In genomic region chr4:84596826-84597225, GRCh38 we compare ENCODE assay signal across 11 cellular contexts. TPM values are rescaled to one million over a fixed set of nuclear protein-coding genes. Genes with fewer than 3 reads are reported as not detected.
DNase-seq lines count a peak whose midpoint lies in the region; ATAC-seq and TF ChIP-seq lines count a peak whose summit lies in the region.
"Had no signal": no experiment of that assay in that cellular context is flagged by ENCODE, and none has a peak within 500 bp of the region (broad histone marks: within the 10 kb centered on the region; RNA-seq: fewer than 3 reads in every experiment).

No MANE protein-coding gene starts in this region.

- H3K4me1 Mint-ChIP-seq in activated CD4-positive, alpha-beta T cell treated with anti-CD3 and anti-CD28 coated beads, Interleukin-2, amount 10 ng/mL, durations not matched to agents 24 days and 14 days: peaks cover 2% of the 10 kb centered on the region
- H3K4me1 Mint-ChIP-seq in activated T-helper 17 cell treated with anti-CD3 and anti-CD28 coated beads, Interleukin-2, amount 50 U/mL, for 72 hours: no peaks in the 10 kb centered on the region
- H3K4me1 Mint-ChIP-seq in neural progenitor cell (peaks cover 3% of the 10 kb centered on the region), nephron progenitor cell (peaks cover 5% of the 10 kb centered on the region)
- H3K4me1 Mint-ChIP-seq in CD4-positive, alpha-beta memory T cell: no peaks in the 10 kb centered on the region
- H3K4me1 Mint-ChIP-seq: brain had no signal

- TF ChIP-seq CTCF in neural progenitor cell (IDR thresholded peaks at IDR 0.05): no peak
- TF ChIP-seq CTCF in nephron progenitor cell (IDR thresholded peaks at IDR 0.05): no peak

- CTCF ChIA-PET in CD4-positive, alpha-beta memory T cell (lab: Charles Lee; ENCODE audit: partially characterized antibody): no interaction called here

- H3K4me1 ChIP-seq in neural progenitor cell: no peaks in the 10 kb centered on the region
- no peaks in the 10 kb centered on the region for H3K4me1 ChIP-seq in CD4-positive, alpha-beta memory T cell (ENCODE audit: insufficient read depth, low read length)

- H3K9me3 ChIP-seq in neural progenitor cell (ENCODE audit: low read depth): no peaks in the 10 kb centered on the region
- no peaks in the 10 kb centered on the region for H3K9me3 ChIP-seq in CD4-positive, alpha-beta memory T cell (ENCODE audit: control insufficient read depth in 1 of 2, low read length in 2 of 2)

- no peaks in the 10 kb centered on the region for H4K20me1 ChIP-seq in neural progenitor cell (ENCODE audit: low read depth)

- H3K79me2 ChIP-seq in neural progenitor cell (ENCODE audit: low read depth): no peaks in the 10 kb centered on the region

- H3K9ac ChIP-seq in neural progenitor cell: no peak overlapping the region

- no peaks in the 10 kb centered on the region for H3K36me3 Mint-ChIP-seq in activated CD4-positive, alpha-beta T cell treated with anti-CD3 and anti-CD28 coated beads, Interleukin-2, amount 10 ng/mL, durations not matched to agents 24 days and 14 days (ENCODE audit: low read depth)
- no peaks in the 10 kb centered on the region for H3K36me3 Mint-ChIP-seq in activated T-helper 17 cell treated with anti-CD3 and anti-CD28 coated beads, Interleukin-2, amount 50 U/mL, for 72 hours (ENCODE audit: low read depth)
- H3K36me3 Mint-ChIP-seq in neural progenitor cell (peaks cover 2% of the 10 kb centered on the region), nephron progenitor cell (ENCODE audit: low read depth) (no peaks in the 10 kb centered on the region)
- H3K36me3 Mint-ChIP-seq in CD4-positive, alpha-beta memory T cell: no peaks in the 10 kb centered on the region
- H3K36me3 Mint-ChIP-seq: brain had no signal

- H2AFZ ChIP-seq in neural progenitor cell (replicated peaks): no peak overlapping the region

- H3F3A ChIP-seq in neural progenitor cell (ENCODE audit: low read depth): no peaks in the 10 kb centered on the region

- no peak overlapping the region for H3K4me3 ChIP-seq in neural progenitor cell
- H3K4me3 ChIP-seq in CD4-positive, alpha-beta memory T cell (ENCODE audit: low read length in 2 of 2): no peak overlapping the region

- intact Hi-C loops in activated CD4-positive, alpha-beta T cell treated with anti-CD3 and anti-CD28 coated beads, Interleukin-2, amount 10 ng/mL, durations not matched to agents 24 days and 14 days (cut with micrococcal nuclease): no loop called here
- intact Hi-C loops in CD4-positive, alpha-beta memory T cell (cut with micrococcal nuclease): no loop called here

- H3K27me3 Mint-ChIP-seq in activated CD4-positive, alpha-beta T cell treated with anti-CD3 and anti-CD28 coated beads, Interleukin-2, amount 10 ng/mL, durations not matched to agents 24 days and 14 days: no peaks in the 10 kb centered on the region
- H3K27me3 Mint-ChIP-seq in activated T-helper 17 cell treated with anti-CD3 and anti-CD28 coated beads, Interleukin-2, amount 50 U/mL, for 72 hours: no peaks in the 10 kb centered on the region
- H3K27me3 Mint-ChIP-seq in neural progenitor cell (ENCODE audit: insufficient read depth, low read depth) (no peaks in the 10 kb centered on the region), nephron progenitor cell (ENCODE audit: low read depth, poor library complexity) (no peaks in the 10 kb centered on the region)
- H3K27me3 Mint-ChIP-seq in CD4-positive, alpha-beta memory T cell: peaks cover 0 to 2% of the 10 kb centered on the region in 2 donors

- ATAC-seq in activated T-helper 17 cell treated with anti-CD3 and anti-CD28 coated beads, Interleukin-2, amount 50 U/mL, for 72 hours (replicated peaks): peak; percentile 47

- no peaks in the 10 kb centered on the region for H3K9me3 Mint-ChIP-seq in activated CD4-positive, alpha-beta T cell treated with anti-CD3 and anti-CD28 coated beads, Interleukin-2, amount 10 ng/mL, durations not matched to agents 24 days and 14 days
- no peaks in the 10 kb centered on the region for H3K9me3 Mint-ChIP-seq in activated T-helper 17 cell treated with anti-CD3 and anti-CD28 coated beads, Interleukin-2, amount 50 U/mL, for 72 hours
- H3K9me3 Mint-ChIP-seq in neural progenitor cell (peaks cover 2% of the 10 kb centered on the region), nephron progenitor cell (no peaks in the 10 kb centered on the region)
- H3K9me3 Mint-ChIP-seq in CD4-positive, alpha-beta memory T cell: peaks cover 0 to 4% (median 0%) of the 10 kb centered on the region in 8 donors
- H3K9me3 Mint-ChIP-seq: brain had no signal

- POLR2A ChIA-PET in CD4-positive, alpha-beta memory T cell (lab: Charles Lee; ENCODE audit: partially characterized antibody): no interaction called here

- H3K27me3 ChIP-seq in neural progenitor cell: no peaks in the 10 kb centered on the region
- no peaks in the 10 kb centered on the region for H3K27me3 ChIP-seq in CD4-positive, alpha-beta memory T cell (ENCODE audit: insufficient read depth, low read length)

- H3K27ac ChIP-seq in neural progenitor cell: no peak overlapping the region
- no peak overlapping the region for H3K27ac ChIP-seq in CD4-positive, alpha-beta memory T cell (ENCODE audit: low read depth, low read length)

- no peak overlapping the region for H3K4me3 Mint-ChIP-seq in activated CD4-positive, alpha-beta T cell treated with anti-CD3 and anti-CD28 coated beads, Interleukin-2, amount 10 ng/mL, durations not matched to agents 24 days and 14 days
- no peak overlapping the region for H3K4me3 Mint-ChIP-seq in activated T-helper 17 cell treated with anti-CD3 and anti-CD28 coated beads, Interleukin-2, amount 50 U/mL, for 72 hours
- no peak overlapping the region for H3K4me3 Mint-ChIP-seq in neural progenitor cell
- no peak overlapping the region for H3K4me3 Mint-ChIP-seq in nephron progenitor cell
- no peak overlapping the region for H3K4me3 Mint-ChIP-seq in CD4-positive, alpha-beta memory T cell
- H3K4me3 Mint-ChIP-seq: brain had no signal

- no peaks in the 10 kb centered on the region for H3K36me3 ChIP-seq in neural progenitor cell
- no peaks in the 10 kb centered on the region for H3K36me3 ChIP-seq in CD4-positive, alpha-beta memory T cell (ENCODE audit: insufficient read depth, low read length)

- peak; percentile 8 for DNase-seq in activated CD4-positive, alpha-beta T cell treated with anti-CD3 and anti-CD28 coated beads for 48 hours
- no peak for DNase-seq in activated CD4-positive, alpha-beta T cell treated with anti-CD3 and anti-CD28 coated beads, Interleukin-2, amount 10 ng/mL, durations not matched to agents 24 days and 14 days
- DNase-seq in NAMALWA (ENCODE audit: low spot score): peak; percentile 21
- no peak for DNase-seq in neural progenitor cell (ENCODE audit: low spot score)
- DNase-seq in nephron progenitor cell: no peak
- DNase-seq in DMS153 treated with DMSO at 0.1 percent for 48 hours (lab: John Stamatoyannopoulos, UW; ENCODE audit: unreplicated experiment): no peak
- DNase-seq in CD4-positive, alpha-beta memory T cell: no peak
- DNase-seq: stimulated activated CD4-positive, alpha-beta T cell treated with anti-CD3 and anti-CD28 coated beads, Interleukin-12 subunit alpha, Interleukin-12 subunit beta, amount 100 ng/mL, for 4 hours had no signal

- no peak overlapping the region for H3K27ac Mint-ChIP-seq in activated CD4-positive, alpha-beta T cell treated with anti-CD3 and anti-CD28 coated beads, Interleukin-2, amount 10 ng/mL, durations not matched to agents 24 days and 14 days
- H3K27ac Mint-ChIP-seq in activated T-helper 17 cell treated with anti-CD3 and anti-CD28 coated beads, Interleukin-2, amount 50 U/mL, for 72 hours: no peak overlapping the region
- H3K27ac Mint-ChIP-seq in neural progenitor cell (peak overlapping the region; percentile 22), nephron progenitor cell (no peak overlapping the region)
- peak overlapping the region in 1 of 7 donors; percentile 43 for H3K27ac Mint-ChIP-seq in CD4-positive, alpha-beta memory T cell
- H3K27ac Mint-ChIP-seq: brain had no signal

- H3K4me2 ChIP-seq in neural progenitor cell: no peak overlapping the region

RNA-seq across cellular contexts. Expression of gene CDS1, which starts 13.9 kb away (rescaled TPM):
- not detected in 2 replicates for total RNA-seq in activated CD4-positive, alpha-beta T cell treated with anti-CD3 and anti-CD28 coated beads, Interleukin-2, amount 10 ng/mL, durations not matched to agents 24 days and 14 days
- total RNA-seq in activated T-helper 17 cell treated with anti-CD3 and anti-CD28 coated beads, Interleukin-2, amount 50 U/mL, for 72 hours: under 1 TPM; 0.15 to 0.16 TPM
- 2.8 and 3.5 TPM in 2 replicates for total RNA-seq in neural progenitor cell (ENCODE audit: low replicate concordance)
- under 1 TPM; 0.67 to 0.83 TPM for total RNA-seq in CD4-positive, alpha-beta memory T cell
- under 1 TPM; 0.12 to 0.31 TPM for polyA plus RNA-seq in CD4-positive, alpha-beta memory T cell
- total RNA-seq: OCI-LY7 had no signal

Comparison
In these comparisons a context has a peak if more than half of its experiments do, and no peak if none do; other contexts are left out.
1. DNase-seq: peak in activated CD4-positive, alpha-beta T cell treated with anti-CD3 and anti-CD28 coated beads for 48 hours (single experiment) and NAMALWA (single experiment); none in activated CD4-positive, alpha-beta T cell treated with anti-CD3 and anti-CD28 coated beads, Interleukin-2, amount 10 ng/mL, durations not matched to agents 24 days and 14 days (single experiment), neural progenitor cell (single experiment), nephron progenitor cell (single experiment), DMS153 treated with DMSO at 0.1 percent for 48 hours (single experiment) and CD4-positive, alpha-beta memory T cell (0 of 5).